22 cellular contexts compared by ENCODE assay signal in genomic region chr10:131248376-131249165, GRCh38.
"Had no signal": no experiment of that assay in that cellular context is flagged by ENCODE, and none has a peak within 500 bp of the region (broad histone marks: within the 10 kb centered on the region; RNA-seq: fewer than 3 reads in every experiment).

No MANE protein-coding gene starts in this region.

- H3K27ac ChIP-seq: dorsolateral prefrontal cortex, hepatocyte, left ventricle myocardium inferior, pancreas, prostate gland, right lobe of liver, testis, tibial nerve had no signal

- H3K4me3 Mint-ChIP-seq: naive thymus-derived CD8-positive, alpha-beta T cell; stimulated activated naive B cell treated with anti-CD40 and anti-IgM and Interleukin-4, amounts not matched to agents 10 μg/mL and 1 μg/mL and 100 μg/mL, for 72 hours; stimulated activated naive CD8-positive, alpha-beta T cell treated with anti-CD3 and anti-CD28 coated beads, Interleukin-15, amount 100 ng/mL, for 72 hours had no signal

- H3K9me3 ChIP-seq: left ventricle myocardium inferior, mucosa of descending colon, pancreas, prostate gland, right lobe of liver, testis, tibial nerve had no signal

- H3K79me2 ChIP-seq: hepatocyte had no signal

- ATAC-seq: left cardiac atrium; mucosa of descending colon; naive thymus-derived CD8-positive, alpha-beta T cell; pancreas; right lobe of liver; stimulated activated naive B cell treated with anti-CD40 and anti-IgM and Interleukin-4, amounts not matched to agents 10 μg/mL and 1 μg/mL and 100 μg/mL, for 72 hours; stimulated activated naive CD8-positive, alpha-beta T cell treated with anti-CD3 and anti-CD28 coated beads, Interleukin-15, amount 100 ng/mL, for 72 hours had no signal

- DNase-seq: cortex of kidney; effector CD8-positive, alpha-beta T cell; foreskin melanocyte; head of caudate nucleus; kidney; left cardiac atrium; left ventricle myocardium inferior; mammary epithelial cell; mucosa of descending colon; naive thymus-derived CD8-positive, alpha-beta T cell; nucleus accumbens; pancreas; stimulated activated CD4-positive, alpha-beta T cell treated with anti-CD3 and anti-CD28 coated beads, Interleukin-2, amount 100 ng/mL, for 24 hours; stimulated activated CD4-positive, alpha-beta T cell treated with anti-CD3 and anti-CD28 coated beads, Interleukin-4, amount 100 ng/mL, for 4 hours; stimulated activated naive B cell treated with anti-CD40 and anti-IgM and Interleukin-4, amounts not matched to agents 10 μg/mL and 1 μg/mL and 100 μg/mL, for 72 hours; stimulated activated naive CD8-positive, alpha-beta T cell treated with anti-CD3 and anti-CD28 coated beads, Interleukin-15, amount 100 ng/mL, for 72 hours; testis had no signal

- H3K27me3 ChIP-seq: right lobe of liver, testis, tibial nerve had no signal

- H3K36me3 ChIP-seq: left ventricle myocardium inferior, pancreas, prostate gland, right lobe of liver, tibial nerve had no signal

- H2AFZ ChIP-seq: hepatocyte had no signal

- H3K4me3 ChIP-seq: dorsolateral prefrontal cortex, hepatocyte, left ventricle myocardium inferior, mucosa of descending colon, pancreas, prostate gland, right lobe of liver, testis, tibial nerve had no signal

- H3K4me1 ChIP-seq: left ventricle myocardium inferior, pancreas, prostate gland, right lobe of liver, testis, tibial nerve had no signal

- H3K27ac Mint-ChIP-seq: naive thymus-derived CD8-positive, alpha-beta T cell; stimulated activated naive B cell treated with anti-CD40 and anti-IgM and Interleukin-4, amounts not matched to agents 10 μg/mL and 1 μg/mL and 100 μg/mL, for 72 hours; stimulated activated naive CD8-positive, alpha-beta T cell treated with anti-CD3 and anti-CD28 coated beads, Interleukin-15, amount 100 ng/mL, for 72 hours had no signal

- H3K9me3 Mint-ChIP-seq: naive thymus-derived CD8-positive, alpha-beta T cell; stimulated activated naive B cell treated with anti-CD40 and anti-IgM and Interleukin-4, amounts not matched to agents 10 μg/mL and 1 μg/mL and 100 μg/mL, for 72 hours; stimulated activated naive CD8-positive, alpha-beta T cell treated with anti-CD3 and anti-CD28 coated beads, Interleukin-15, amount 100 ng/mL, for 72 hours had no signal

- H3K4me1 Mint-ChIP-seq: stimulated activated naive B cell treated with anti-CD40 and anti-IgM and Interleukin-4, amounts not matched to agents 10 μg/mL and 1 μg/mL and 100 μg/mL, for 72 hours; stimulated activated naive CD8-positive, alpha-beta T cell treated with anti-CD3 and anti-CD28 coated beads, Interleukin-15, amount 100 ng/mL, for 72 hours had no signal

- H3K36me3 Mint-ChIP-seq: naive thymus-derived CD8-positive, alpha-beta T cell; stimulated activated naive B cell treated with anti-CD40 and anti-IgM and Interleukin-4, amounts not matched to agents 10 μg/mL and 1 μg/mL and 100 μg/mL, for 72 hours had no signal
